ENCODE assay signal across 17 cellular contexts in genomic region chr13:108428691-108429090, GRCh38.
DNase-seq lines count a peak whose midpoint lies in the region; ATAC-seq and TF ChIP-seq lines count a peak whose summit lies in the region.
"Had no signal": no experiment of that assay in that cellular context is flagged by ENCODE, and none has a peak within 500 bp of the region (broad histone marks: within the 10 kb centered on the region; RNA-seq: fewer than 3 reads in every experiment).

No MANE protein-coding gene starts in this region.

- H3K27ac ChIP-seq in esophagus muscularis mucosa (replicated peaks in 1 of 4) (no peak overlapping the region), neuronal stem cell (replicated peaks; ENCODE audit: low read length) (no peak overlapping the region)
- H3K27ac ChIP-seq: 22Rv1; A549; BLaER1 treated with 17β-estradiol and CSF1 and Interleukin-3, amounts not matched to agents 10 nM and 100 nM; C4-2B had no signal

- peaks cover 3% of the 10 kb centered on the region for H3K4me1 Mint-ChIP-seq in T-helper 17 cell
- H3K4me1 Mint-ChIP-seq: B cell had no signal

- H2BK5ac ChIP-seq in neuronal stem cell (ENCODE audit: low read length) = no peak overlapping the region

- no peak for TF ChIP-seq EP300 in esophagus muscularis mucosa (IDR thresholded peaks at IDR 0.05)

- WGBS in esophagus muscularis mucosa = 86% methylated on average over 2 of the region's 2 CpGs
- WGBS in neuronal stem cell (ENCODE audit: extremely low coverage in 2 of 2, insufficient read length in 2 of 2, insufficient replicate concordance in 1 of 2), 2 donors = no CpG with 5 or more reads among the region's 2 CpGs

- no peak overlapping the region for H2BK120ac ChIP-seq in neuronal stem cell (ENCODE audit: low read depth, low read length)

- peak overlapping the region; percentile 2 for H3K27ac Mint-ChIP-seq in T-helper 17 cell
- H3K27ac Mint-ChIP-seq: B cell; CD4-positive, alpha-beta T cell; CD8-positive, alpha-beta T cell had no signal

- no peak overlapping the region for H2AK5ac ChIP-seq in neuronal stem cell (ENCODE audit: low read depth, low read length)

- H3K4ac ChIP-seq in neuronal stem cell (ENCODE audit: low read length) = no peak overlapping the region

- TF ChIP-seq CTCF in esophagus muscularis mucosa (IDR thresholded peaks at IDR 0.05) = no peak

- H3K4me3 ChIP-seq in esophagus muscularis mucosa (no peak overlapping the region), neuronal stem cell (ENCODE audit: low read length in 2 of 2) (no peak overlapping the region)
- H3K4me3 ChIP-seq: A549; BLaER1 treated with 17β-estradiol and CSF1 and Interleukin-3, amounts not matched to agents 10 nM and 100 nM had no signal

- no peak for TF ChIP-seq POLR2A in esophagus muscularis mucosa (IDR thresholded peaks at IDR 0.05; ENCODE audit: low read depth)

- peaks cover 2% of the 10 kb centered on the region for H3K36me3 Mint-ChIP-seq in T-helper 17 cell (ENCODE audit: low read depth)
- H3K36me3 Mint-ChIP-seq: CD8-positive, alpha-beta T cell had no signal

- H2BK15ac ChIP-seq in neuronal stem cell (ENCODE audit: low read length) = no peak overlapping the region

- H4K8ac ChIP-seq in neuronal stem cell (ENCODE audit: low read depth, low read length) = no peak overlapping the region

- ATAC-seq in T-helper 17 cell (no peak), GM18909 (IDR thresholded peaks at IDR 0.05; ENCODE audit: poor library complexity, unreplicated experiment) (no peak)
- ATAC-seq: A549; CD8-positive, alpha-beta T cell had no signal

- no peak overlapping the region for H3K23ac ChIP-seq in neuronal stem cell (ENCODE audit: low read depth, low read length, poor library complexity)

- H3K18ac ChIP-seq in neuronal stem cell (ENCODE audit: low read length) = no peak overlapping the region

- H3K4me3 Mint-ChIP-seq in T-helper 17 cell = no peak overlapping the region
- H3K4me3 Mint-ChIP-seq: B cell; CD4-positive, alpha-beta T cell; CD8-positive, alpha-beta T cell had no signal

- no peaks in the 10 kb centered on the region for H3K79me1 ChIP-seq in neuronal stem cell (ENCODE audit: low read depth, low read length)

- H3K36me3 ChIP-seq in esophagus muscularis mucosa (no peaks in the 10 kb centered on the region), neuronal stem cell (replicated peaks in 1 of 2; ENCODE audit: control insufficient read depth in 2 of 2, insufficient read depth in 2 of 2, low read length in 2 of 2) (no peaks in the 10 kb centered on the region)
- H3K36me3 ChIP-seq: BLaER1 treated with 17β-estradiol and CSF1 and Interleukin-3, amounts not matched to agents 10 nM and 100 nM had no signal

- H3K4me2 ChIP-seq in neuronal stem cell (ENCODE audit: insufficient read depth, low read length, poor library complexity, severe bottlenecking) = no peak overlapping the region
- H3K4me2 ChIP-seq: A549; BLaER1 treated with 17β-estradiol and CSF1 and Interleukin-3, amounts not matched to agents 10 nM and 100 nM had no signal

- H2BK12ac ChIP-seq in neuronal stem cell (ENCODE audit: low read length) = no peak overlapping the region

- H3K9me3 ChIP-seq in T-helper 17 cell (ENCODE audit: control insufficient read depth, low read length, poor library complexity, severe bottlenecking) (no peaks in the 10 kb centered on the region), esophagus muscularis mucosa (no peaks in the 10 kb centered on the region), neuronal stem cell (replicated peaks in 1 of 2; ENCODE audit: control insufficient read depth in 2 of 2, insufficient read depth in 1 of 2, low read depth in 1 of 2, low read length in 2 of 2) (peaks cover 0 to 2% of the 10 kb centered on the region in 2 donors)
- H3K9me3 ChIP-seq: A549, Caco-2 had no signal

- H3K4me1 ChIP-seq in esophagus muscularis mucosa (no peaks in the 10 kb centered on the region), neuronal stem cell (ENCODE audit: control insufficient read depth in 2 of 2, insufficient read depth in 1 of 2, low read depth in 1 of 2, low read length in 2 of 2) (no peaks in the 10 kb centered on the region)
- H3K4me1 ChIP-seq: A549; BLaER1 treated with 17β-estradiol and CSF1 and Interleukin-3, amounts not matched to agents 10 nM and 100 nM; Caco-2 had no signal

- H3K9ac ChIP-seq in neuronal stem cell (ENCODE audit: low read depth, low read length, poor library complexity) = no peak overlapping the region
- H3K9ac ChIP-seq: BLaER1 treated with 17β-estradiol and CSF1 and Interleukin-3, amounts not matched to agents 10 nM and 100 nM had no signal

- DNase-seq in T-helper 17 cell (no peak), esophagus muscularis mucosa (ENCODE audit: extremely low spot score) (peak; percentile 90), neuronal stem cell (ENCODE audit: low spot score) (no peak), NCI-H510A treated with DMSO at 0.1 percent for 48 hours (lab: John Stamatoyannopoulos, UW) (no peak)
- DNase-seq: AML-193; Caco-2; Calu3; CD4-positive, alpha-beta T cell; CD8-positive, alpha-beta T cell; DMS79 treated with DMSO at 0.1 percent for 48 hours; GF-D8 had no signal

- H4K91ac ChIP-seq in neuronal stem cell (ENCODE audit: low read depth, low read length, poor library complexity) = no peak overlapping the region

- H2AFZ ChIP-seq in neuronal stem cell (ENCODE audit: low read length) = peak overlapping the region; percentile 4

- H3K14ac ChIP-seq in neuronal stem cell (ENCODE audit: low read length) = no peak overlapping the region

- H3K27me3 ChIP-seq in esophagus muscularis mucosa = no peaks in the 10 kb centered on the region
- H3K27me3 ChIP-seq in neuronal stem cell (ENCODE audit: control insufficient read depth in 3 of 3, insufficient read depth in 3 of 3, low read depth in 1 of 3, low read length in 3 of 3) = no peaks in the 10 kb centered on the region
- H3K27me3 ChIP-seq: BLaER1 treated with 17β-estradiol and CSF1 and Interleukin-3, amounts not matched to agents 10 nM and 100 nM had no signal

- intact Hi-C loops in esophagus muscularis mucosa (cut with DNase I) = no loop called here

- H3K27me3 Mint-ChIP-seq in T-helper 17 cell = no peaks in the 10 kb centered on the region
- H3K27me3 Mint-ChIP-seq: B cell; CD4-positive, alpha-beta T cell had no signal
